In genomic region chr11:128520886-128521696, GRCh38 we compare ENCODE assay signal across 8 cellular contexts.
DNase-seq lines count a peak whose midpoint lies in the region; ATAC-seq and TF ChIP-seq lines count a peak whose summit lies in the region.

No MANE protein-coding gene starts in this region.

- peak overlapping the region; percentile 96 for H3K4me2 ChIP-seq in OCI-LY3 (ENCODE audit: low read length)
- peak overlapping the region; percentile 96 for H3K4me2 ChIP-seq in osteoblast (ENCODE audit: insufficient read depth, low read length)

- peaks cover 60% of the 10 kb centered on the region for H3K79me2 ChIP-seq in OCI-LY3 (ENCODE audit: low read length)
- H3K79me2 ChIP-seq in osteoblast (ENCODE audit: insufficient read depth, low read length), result peaks cover 59% of the 10 kb centered on the region

- H3K36me3 ChIP-seq in ES-I3 (ENCODE audit: insufficient read depth, low read length), result no peaks in the 10 kb centered on the region
- H3K36me3 ChIP-seq in OCI-LY3 (replicated peaks; ENCODE audit: low read depth, low read length), result peaks cover 32% of the 10 kb centered on the region
- H3K36me3 ChIP-seq in endocrine pancreas (ENCODE audit: control insufficient read depth, insufficient read depth, low read length), result no peaks in the 10 kb centered on the region
- H3K36me3 ChIP-seq in osteoblast (ENCODE audit: insufficient read depth, low read length), result peaks cover 5% of the 10 kb centered on the region

- no peaks in the 10 kb centered on the region for H3K27me3 ChIP-seq in OCI-LY3 (ENCODE audit: low read depth, low read length)
- no peaks in the 10 kb centered on the region for H3K27me3 ChIP-seq in endocrine pancreas (ENCODE audit: control insufficient read depth, insufficient read depth, low read length)
- H3K27me3 ChIP-seq in osteoblast (ENCODE audit: insufficient read depth, low read length), result no peaks in the 10 kb centered on the region

- no peak for DNase-seq in osteoblast (ENCODE audit: insufficient read length, low spot score, missing footprints)
- DNase-seq in DMS153 treated with DMSO at 0.1 percent for 48 hours (lab: John Stamatoyannopoulos, UW; ENCODE audit: unreplicated experiment), result no peak

- H4K20me1 ChIP-seq in OCI-LY3 (ENCODE audit: insufficient read depth, low read length) (peaks cover 46% of the 10 kb centered on the region), osteoblast (ENCODE audit: insufficient read depth, low read length) (peaks cover 32% of the 10 kb centered on the region)

- H3K9ac ChIP-seq in ES-I3 (ENCODE audit: low read depth, low read length), result peak overlapping the region; percentile 85; the same call in 1 of the 2 replicates
- H3K9ac ChIP-seq in OCI-LY3 (ENCODE audit: low read length), result peak overlapping the region; percentile 92
- peak overlapping the region; percentile 91 for H3K9ac ChIP-seq in endocrine pancreas (ENCODE audit: control insufficient read depth, insufficient read depth, low read length)

- H3K9me3 ChIP-seq in ES-I3 (ENCODE audit: control insufficient read depth, insufficient read depth, low read length) (no peaks in the 10 kb centered on the region), OCI-LY3 (ENCODE audit: insufficient read depth, low read length) (no peaks in the 10 kb centered on the region), endocrine pancreas (ENCODE audit: control insufficient read depth, low read length) (no peaks in the 10 kb centered on the region), osteoblast (ENCODE audit: low read depth, low read length) (no peaks in the 10 kb centered on the region)

- no peak for ATAC-seq in GM21529 (IDR thresholded peaks at IDR 0.05; ENCODE audit: unreplicated experiment)
- ATAC-seq in GM18907 (IDR thresholded peaks at IDR 0.05; ENCODE audit: unreplicated experiment), result no peak
- ATAC-seq in GM21423 (IDR thresholded peaks at IDR 0.05; ENCODE audit: unreplicated experiment), result no peak

- H2AFZ ChIP-seq in OCI-LY3 (ENCODE audit: low read depth, low read length) (no peak overlapping the region), osteoblast (ENCODE audit: low read length) (no peak overlapping the region)

- peak overlapping the region; percentile 91 for H3K4me3 ChIP-seq in OCI-LY3 (ENCODE audit: low read length)
- H3K4me3 ChIP-seq in endocrine pancreas (ENCODE audit: control insufficient read depth, insufficient read depth, low read length), result peak overlapping the region; percentile 97
- H3K4me3 ChIP-seq in osteoblast (ENCODE audit: insufficient read depth, low read length), result peak overlapping the region; percentile 80

- H3K4me1 ChIP-seq in ES-I3 (ENCODE audit: insufficient read depth, low read length), result peaks cover 35% of the 10 kb centered on the region
- peaks cover 55% of the 10 kb centered on the region for H3K4me1 ChIP-seq in OCI-LY3 (ENCODE audit: low read length)
- peaks cover 6% of the 10 kb centered on the region for H3K4me1 ChIP-seq in endocrine pancreas (ENCODE audit: control insufficient read depth, insufficient read depth, low read length)
- peaks cover 76% of the 10 kb centered on the region for H3K4me1 ChIP-seq in osteoblast (ENCODE audit: insufficient read depth, low read length)

- TF ChIP-seq CTCF in OCI-LY3 (IDR thresholded peaks at IDR 0.05; ENCODE audit: low read depth, low read length) (no peak; the same call in none of the 2 replicates), osteoblast (IDR thresholded peaks at IDR 0.05; ENCODE audit: extremely low read depth, low read depth, low read length) (no peak)

- H3K27ac ChIP-seq in OCI-LY3 (ENCODE audit: low read length) (peak overlapping the region; percentile 58), osteoblast (ENCODE audit: low read depth, low read length) (peak overlapping the region; percentile 98)
